Comparison of ENCODE assay signal across 21 cellular contexts in the genomic region with DNA sequence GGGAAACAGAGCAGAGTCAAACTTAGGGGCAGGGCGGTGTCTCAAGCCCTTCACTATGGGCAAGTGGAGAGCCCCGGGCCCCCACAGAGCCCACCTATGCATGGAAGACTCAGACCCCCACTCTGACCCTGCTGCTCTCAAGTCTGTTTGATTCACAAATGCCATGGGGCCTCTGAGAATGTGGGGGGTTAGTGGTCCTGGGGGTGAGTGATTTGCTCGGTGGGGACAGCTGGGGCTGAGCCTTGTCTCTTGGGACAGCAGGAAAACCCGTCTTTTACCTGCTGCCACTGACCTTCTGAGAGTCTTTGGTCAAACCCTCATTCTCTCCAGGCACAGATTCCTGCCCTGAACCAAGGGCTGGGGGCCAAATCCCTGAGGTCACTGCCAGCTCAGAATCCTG.
"Had no signal": no experiment of that assay in that cellular context is flagged by ENCODE, and none has a peak within 500 bp of the region (broad histone marks: within the 10 kb centered on the region; RNA-seq: fewer than 3 reads in every experiment).

No MANE protein-coding gene starts in this region.

- H3K9me3 ChIP-seq: prostate gland had no signal

- H3K4me1 ChIP-seq: neural progenitor cell, pancreas, prostate gland, right lobe of liver, spleen, stomach had no signal

- DNase-seq: effector CD4-positive, alpha-beta T cell; erythroblast; foreskin melanocyte; kidney glomerular epithelial cell; midbrain; nucleus accumbens; stimulated activated CD4-positive, alpha-beta T cell treated with anti-CD3 and anti-CD28 coated beads, Interleukin-15, amount 100 ng/mL, for 24 hours; stimulated activated CD4-positive, alpha-beta T cell treated with anti-CD3 and anti-CD28 coated beads, Interleukin-1b, Interleukin-23, amount 100 ng/mL, for 48 hours; stimulated activated CD4-positive, alpha-beta T cell treated with anti-CD3 and anti-CD28 coated beads, Interleukin-4, amount 100 ng/mL, for 4 hours; stimulated activated naive CD4-positive, alpha-beta T cell; stomach; substantia nigra; trophoblast cell had no signal

- H3K4me3 ChIP-seq: coronary artery, hepatocyte, neural progenitor cell, pancreas, prostate gland, right lobe of liver, spleen, stomach had no signal

- ATAC-seq: natural killer cell treated with Interleukin-12 subunit alpha and Interleukin-12 subunit beta and Interleukin-15 and Interleukin-18, amount 100 ng/mL, for 72 hours; pancreas had no signal

- H3K27ac ChIP-seq: coronary artery, hepatocyte, neural progenitor cell, pancreas, prostate gland, right lobe of liver, spleen, stomach had no signal

- H3K27me3 ChIP-seq: hepatocyte, neural progenitor cell, pancreas, right lobe of liver had no signal

- H3K36me3 ChIP-seq: neural progenitor cell, pancreas, prostate gland, right lobe of liver, spleen, stomach had no signal
